Comparison of ENCODE assay signal across 1 cellular context in genomic region chr1:89356658-89357400, GRCh38.
TF ChIP-seq lines count a peak whose summit lies in the region.

No MANE protein-coding gene starts in this region.

TF ChIP-seq in HepG2, 621 proteins besides CTCF, POLR2A, EP300 and RAD21 (continued from another document and continues in another):
- TF ChIP-seq ATF2 (CRISPR knock-in tag; IDR thresholded peaks at IDR 0.05) = peak; percentile 63; the same call in 1 of the 2 replicates
- 0 out of 2 replicates have a peak, but pooled peaks have one; percentile 76 for TF ChIP-seq KDM3A (CRISPR knock-in tag; IDR thresholded peaks at IDR 0.05; ENCODE audit: low read depth)
- peak; percentile 61; the same call in 1 of the 2 replicates for TF ChIP-seq POGZ (CRISPR knock-in tag; IDR thresholded peaks at IDR 0.05)
- peak; percentile 91 for TF ChIP-seq TBX2 (CRISPR knock-in tag; IDR thresholded peaks at IDR 0.05; ENCODE audit: borderline replicate concordance)
- TF ChIP-seq HDAC2 (CRISPR knock-in tag; IDR thresholded peaks at IDR 0.05) = peak; percentile 93
- TF ChIP-seq GATA4 (IDR thresholded peaks at IDR 0.05; ENCODE audit: borderline replicate concordance, low read depth) = peak; percentile 58; the same call in 1 of the 2 replicates
- 0 out of 2 replicates have a peak, but pooled peaks have one; percentile 9 for TF ChIP-seq ZNF512B (CRISPR knock-in tag; IDR thresholded peaks at IDR 0.05; ENCODE audit: borderline replicate concordance)
- TF ChIP-seq TCF7L2 (IDR thresholded peaks at IDR 0.05; ENCODE audit: low read depth, low read length) = peak; percentile 51; the same call in 1 of the 2 replicates
- TF ChIP-seq, protein P1, sequence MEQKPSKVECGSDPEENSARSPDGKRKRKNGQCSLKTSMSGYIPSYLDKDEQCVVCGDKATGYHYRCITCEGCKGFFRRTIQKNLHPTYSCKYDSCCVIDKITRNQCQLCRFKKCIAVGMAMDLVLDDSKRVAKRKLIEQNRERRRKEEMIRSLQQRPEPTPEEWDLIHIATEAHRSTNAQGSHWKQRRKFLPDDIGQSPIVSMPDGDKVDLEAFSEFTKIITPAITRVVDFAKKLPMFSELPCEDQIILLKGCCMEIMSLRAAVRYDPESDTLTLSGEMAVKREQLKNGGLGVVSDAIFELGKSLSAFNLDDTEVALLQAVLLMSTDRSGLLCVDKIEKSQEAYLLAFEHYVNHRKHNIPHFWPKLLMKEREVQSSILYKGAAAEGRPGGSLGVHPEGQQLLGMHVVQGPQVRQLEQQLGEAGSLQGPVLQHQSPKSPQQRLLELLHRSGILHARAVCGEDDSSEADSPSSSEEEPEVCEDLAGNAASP (CRISPR knock-in tag; IDR thresholded peaks at IDR 0.05; ENCODE audit: borderline replicate concordance) = peak; percentile 72; the same call in 1 of the 2 replicates
- TF ChIP-seq JUND (CRISPR knock-in tag; IDR thresholded peaks at IDR 0.05) = peak; percentile 55; the same call in 1 of the 2 replicates
- TF ChIP-seq KAT8 (CRISPR knock-in tag; IDR thresholded peaks at IDR 0.05) = peak; percentile 59; the same call in 1 of the 2 replicates
- TF ChIP-seq MAX (IDR thresholded peaks at IDR 0.05) = peak; percentile 54; the same call in 1 of the 2 replicates
- TF ChIP-seq IRF9 (CRISPR knock-in tag; IDR thresholded peaks at IDR 0.05; ENCODE audit: borderline replicate concordance) = no peak
- no peak for TF ChIP-seq ZNF513 (CRISPR knock-in tag; conservative IDR thresholded peaks at IDR 0.05)
- TF ChIP-seq ETV5 (CRISPR knock-in tag; IDR thresholded peaks at IDR 0.05; ENCODE audit: borderline replicate concordance) = peak; percentile 23; the same call in 1 of the 2 replicates
- TF ChIP-seq, protein P2, sequence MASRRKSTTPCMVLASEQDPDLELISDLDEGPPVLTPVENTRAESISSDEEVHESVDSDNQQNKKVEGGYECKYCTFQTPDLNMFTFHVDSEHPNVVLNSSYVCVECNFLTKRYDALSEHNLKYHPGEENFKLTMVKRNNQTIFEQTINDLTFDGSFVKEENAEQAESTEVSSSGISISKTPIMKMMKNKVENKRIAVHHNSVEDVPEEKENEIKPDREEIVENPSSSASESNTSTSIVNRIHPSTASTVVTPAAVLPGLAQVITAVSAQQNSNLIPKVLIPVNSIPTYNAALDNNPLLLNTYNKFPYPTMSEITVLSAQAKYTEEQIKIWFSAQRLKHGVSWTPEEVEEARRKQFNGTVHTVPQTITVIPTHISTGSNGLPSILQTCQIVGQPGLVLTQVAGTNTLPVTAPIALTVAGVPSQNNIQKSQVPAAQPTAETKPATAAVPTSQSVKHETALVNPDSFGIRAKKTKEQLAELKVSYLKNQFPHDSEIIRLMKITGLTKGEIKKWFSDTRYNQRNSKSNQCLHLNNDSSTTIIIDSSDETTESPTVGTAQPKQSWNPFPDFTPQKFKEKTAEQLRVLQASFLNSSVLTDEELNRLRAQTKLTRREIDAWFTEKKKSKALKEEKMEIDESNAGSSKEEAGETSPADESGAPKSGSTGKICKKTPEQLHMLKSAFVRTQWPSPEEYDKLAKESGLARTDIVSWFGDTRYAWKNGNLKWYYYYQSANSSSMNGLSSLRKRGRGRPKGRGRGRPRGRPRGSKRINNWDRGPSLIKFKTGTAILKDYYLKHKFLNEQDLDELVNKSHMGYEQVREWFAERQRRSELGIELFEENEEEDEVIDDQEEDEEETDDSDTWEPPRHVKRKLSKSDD (CRISPR knock-in tag; IDR thresholded peaks at IDR 0.05; ENCODE audit: low read depth) = peak; percentile 65; the same call in 1 of the 2 replicates
- no peak for TF ChIP-seq ZBTB44 (CRISPR knock-in tag; IDR thresholded peaks at IDR 0.05)
- TF ChIP-seq, protein P3, sequence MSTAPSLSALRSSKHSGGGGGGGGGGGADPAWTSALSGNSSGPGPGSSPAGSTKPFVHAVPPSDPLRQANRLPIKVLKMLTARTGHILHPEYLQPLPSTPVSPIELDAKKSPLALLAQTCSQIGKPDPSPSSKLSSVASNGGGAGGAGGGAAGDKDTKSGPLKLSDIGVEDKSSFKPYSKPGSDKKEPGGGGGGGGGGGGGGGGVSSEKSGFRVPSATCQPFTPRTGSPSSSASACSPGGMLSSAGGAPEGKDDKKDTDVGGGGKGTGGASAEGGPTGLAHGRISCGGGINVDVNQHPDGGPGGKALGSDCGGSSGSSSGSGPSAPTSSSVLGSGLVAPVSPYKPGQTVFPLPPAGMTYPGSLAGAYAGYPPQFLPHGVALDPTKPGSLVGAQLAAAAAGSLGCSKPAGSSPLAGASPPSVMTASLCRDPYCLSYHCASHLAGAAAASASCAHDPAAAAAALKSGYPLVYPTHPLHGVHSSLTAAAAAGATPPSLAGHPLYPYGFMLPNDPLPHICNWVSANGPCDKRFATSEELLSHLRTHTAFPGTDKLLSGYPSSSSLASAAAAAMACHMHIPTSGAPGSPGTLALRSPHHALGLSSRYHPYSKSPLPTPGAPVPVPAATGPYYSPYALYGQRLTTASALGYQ (CRISPR knock-in tag; IDR thresholded peaks at IDR 0.05) = peak; percentile 96
- TF ChIP-seq ZNF775 (CRISPR knock-in tag; IDR thresholded peaks at IDR 0.05; ENCODE audit: borderline replicate concordance) = no peak
- TF ChIP-seq KDM2A (CRISPR knock-in tag; IDR thresholded peaks at IDR 0.05; ENCODE audit: borderline replicate concordance, low read depth) = no peak
- TF ChIP-seq ZNF614 (CRISPR knock-in tag; IDR thresholded peaks at IDR 0.05; ENCODE audit: borderline replicate concordance) = 0 out of 2 replicates have a peak, but pooled peaks have one; percentile 63
- peak; percentile 50; the same call in 1 of the 2 replicates for TF ChIP-seq FOXJ3 (CRISPR knock-in tag; IDR thresholded peaks at IDR 0.05; ENCODE audit: borderline replicate concordance)
- peak; percentile 49 for TF ChIP-seq RXRB (CRISPR knock-in tag; IDR thresholded peaks at IDR 0.05; ENCODE audit: borderline replicate concordance)
- TF ChIP-seq, protein P4, sequence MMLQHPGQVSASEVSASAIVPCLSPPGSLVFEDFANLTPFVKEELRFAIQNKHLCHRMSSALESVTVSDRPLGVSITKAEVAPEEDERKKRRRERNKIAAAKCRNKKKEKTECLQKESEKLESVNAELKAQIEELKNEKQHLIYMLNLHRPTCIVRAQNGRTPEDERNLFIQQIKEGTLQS (CRISPR knock-in tag; IDR thresholded peaks at IDR 0.05) = 0 out of 2 replicates have a peak, but pooled peaks have one; percentile 39
- TF ChIP-seq NR2F2 (IDR thresholded peaks at IDR 0.05; ENCODE audit: borderline replicate concordance, low read depth) = peak; percentile 92
- TF ChIP-seq DNMT1 (CRISPR knock-in tag; IDR thresholded peaks at IDR 0.05) = no peak
- peak; percentile 29; the same call in 1 of the 2 replicates for TF ChIP-seq MED1 (CRISPR knock-in tag; IDR thresholded peaks at IDR 0.05)
- TF ChIP-seq ZBTB7B (CRISPR knock-in tag; IDR thresholded peaks at IDR 0.05) = peak; percentile 75; the same call in 1 of the 2 replicates
- TF ChIP-seq GFI1 (CRISPR knock-in tag; IDR thresholded peaks at IDR 0.05; ENCODE audit: borderline replicate concordance) = peak; percentile 57
- TF ChIP-seq HOXA5 (CRISPR knock-in tag; IDR thresholded peaks at IDR 0.05) = no peak
- TF ChIP-seq REST (IDR thresholded peaks at IDR 0.05; ENCODE audit: borderline replicate concordance in 1 of 2, low read depth in 1 of 2, low read length in 2 of 2) = peak in 1 of 2 experiments; percentile 54; a peak in 1 of 4 replicates
- no peak for TF ChIP-seq PAWR (CRISPR knock-in tag; IDR thresholded peaks at IDR 0.05; ENCODE audit: borderline replicate concordance)
- 0 out of 2 replicates have a peak, but pooled peaks have one; percentile 40 for TF ChIP-seq ZNF12 (CRISPR knock-in tag; IDR thresholded peaks at IDR 0.05)
- no peak for TF ChIP-seq KLF9 (CRISPR knock-in tag; IDR thresholded peaks at IDR 0.05; ENCODE audit: low read depth)
- peak; percentile 52; the same call in 1 of the 2 replicates for TF ChIP-seq ATF7-NPFF (CRISPR knock-in tag; IDR thresholded peaks at IDR 0.05; ENCODE audit: low read depth)
- peak; percentile 60 for TF ChIP-seq TARDBP (CRISPR knock-in tag; IDR thresholded peaks at IDR 0.05)
